ENCODE assay signal across 10 cellular contexts in the genomic region with DNA sequence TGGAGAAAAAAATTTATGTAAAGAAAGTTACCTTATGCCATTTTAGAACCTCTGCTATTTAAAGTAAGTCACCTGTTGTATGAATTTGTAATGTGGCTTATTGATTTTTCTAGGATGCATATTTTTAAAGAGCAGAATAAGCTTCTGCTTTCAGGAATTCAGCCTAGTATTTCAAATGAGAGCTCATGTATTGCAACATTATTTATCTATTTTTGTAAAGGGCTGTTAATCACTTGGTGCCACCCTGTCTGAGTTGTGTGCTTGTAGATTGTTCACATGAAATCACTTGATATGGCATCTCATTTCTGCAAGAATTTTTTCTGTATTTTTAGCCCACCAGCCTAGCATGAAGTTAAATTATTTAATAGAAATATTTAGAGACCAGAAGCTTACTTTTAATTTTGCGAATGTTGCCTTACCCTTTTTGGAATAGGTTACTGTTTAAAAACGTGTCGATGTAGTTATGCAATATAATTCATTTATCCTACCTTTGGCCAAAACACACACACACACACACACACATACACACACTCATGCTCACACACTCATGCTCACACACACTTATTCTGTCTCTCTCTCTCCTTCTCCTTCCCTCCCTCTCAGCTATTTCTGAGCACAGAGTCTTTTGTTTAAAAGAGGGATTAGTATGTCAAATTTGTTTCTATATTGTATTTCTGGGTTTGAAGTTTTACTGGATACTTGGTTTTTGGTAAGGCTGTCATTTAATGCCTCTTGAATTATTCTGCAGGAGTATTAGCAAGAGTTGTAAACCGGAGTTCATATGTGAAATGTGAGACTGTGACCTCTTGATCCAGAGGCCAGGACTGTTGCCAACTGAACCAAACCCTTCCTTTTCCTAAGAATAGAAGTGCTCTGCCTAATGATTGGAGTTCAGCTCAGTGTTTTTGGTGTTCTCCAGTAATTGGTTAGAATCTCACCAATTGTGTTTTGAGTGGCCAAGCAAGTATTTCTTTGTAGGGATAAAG. TPM values are rescaled to one million over a fixed set of nuclear protein-coding genes. Genes with fewer than 3 reads are reported as not detected.
DNase-seq lines count a peak whose midpoint lies in the region; ATAC-seq and TF ChIP-seq lines count a peak whose summit lies in the region.
"Had no signal": no experiment of that assay in that cellular context is flagged by ENCODE, and none has a peak within 500 bp of the region (broad histone marks: within the 10 kb centered on the region; RNA-seq: fewer than 3 reads in every experiment).

No MANE protein-coding gene starts in this region.

- ATAC-seq in SK-N-SH treated with all-trans-retinoic acid at 6 μM for 48 hours (peak; percentile 46), left cardiac atrium (peak; percentile 71 to 79)

- no peaks in the 10 kb centered on the region for H3K27me3 ChIP-seq in GM23248 (replicated peaks; ENCODE audit: insufficient read depth)
- no peaks in the 10 kb centered on the region for H3K27me3 ChIP-seq in sigmoid colon
- H3K27me3 ChIP-seq: Peyer's patch had no signal

- peaks cover 63% of the 10 kb centered on the region for H3F3A ChIP-seq in GM23248 (ENCODE audit: insufficient read depth)

- no peaks in the 10 kb centered on the region for H3K9me3 ChIP-seq in GM23248 (ENCODE audit: low read depth)
- H3K9me3 ChIP-seq in sigmoid colon = no peaks in the 10 kb centered on the region
- H3K9me3 ChIP-seq: Peyer's patch had no signal

- H3K4me3 ChIP-seq in GM23248 (peak overlapping the region; percentile 13), sigmoid colon (no peak overlapping the region)
- H3K4me3 ChIP-seq: Peyer's patch had no signal

- peak; percentile 70 for DNase-seq in GM23248
- DNase-seq in left cardiac atrium = peak; percentile 62
- no peak for DNase-seq in sigmoid colon
- DNase-seq in NCI-H1092 treated with DMSO at 0.1 percent for 48 hours (lab: John Stamatoyannopoulos, UW) = no peak
- no peak for DNase-seq in KG1 (lab: John Stamatoyannopoulos, UW)
- no peak for DNase-seq in stimulated activated CD8-positive, alpha-beta memory T cell treated with anti-CD3 and anti-CD28 coated beads, Interleukin-4, amount 100 ng/mL, for 48 hours
- no peak for DNase-seq in NCI-H1436 treated with DMSO at 0.1 percent for 48 hours (lab: John Stamatoyannopoulos, UW)
- DNase-seq: activated CD4-positive, alpha-beta memory T cell treated with anti-CD3 and anti-CD28 coated beads, Interleukin-2, amount 10 ng/mL, durations not matched to agents 7 days and 5 days had no signal

- peaks cover 100% of the 10 kb centered on the region for H3K79me2 ChIP-seq in GM23248 (ENCODE audit: insufficient read depth)

- peak overlapping the region; percentile 55 for H3K4me2 ChIP-seq in GM23248 (ENCODE audit: unreplicated experiment)

- no peak overlapping the region for H2AFZ ChIP-seq in GM23248

- no peaks in the 10 kb centered on the region for H3K9me2 ChIP-seq in GM23248 (ENCODE audit: insufficient read depth)

- H3K9ac ChIP-seq in GM23248 = peak overlapping the region; percentile 55

- H3K27ac ChIP-seq in GM23248 (peak overlapping the region; percentile 76), sigmoid colon (peak overlapping the region in 3 of 4 donors; percentile 19 to 59 (median 27))
- H3K27ac ChIP-seq: Peyer's patch had no signal

- no peaks in the 10 kb centered on the region; the same call in 1 of the 2 replicates for H4K20me1 ChIP-seq in GM23248 (ENCODE audit: insufficient read depth)

- no peak for TF ChIP-seq POLR2A in sigmoid colon (IDR thresholded peaks at IDR 0.05)

- intact Hi-C loops in left cardiac atrium (cut with DNase I) (no loop called here), sigmoid colon (cut with DNase I) (no loop called here)

- 4 to 6% methylated on average over 4 of the region's 4 CpGs for WGBS in GM23248 (ENCODE audit: low coverage in 1 of 2, low lambda C conversion rate in 2 of 2, missing lambda C conversion rate in 2 of 2), 2 experiments
- WGBS in sigmoid colon, 2 donors = 15 to 46% methylated on average over 4 of the region's 4 CpGs

- in situ Hi-C loops in GM23248 (cut with MboI) = no loop called here

- TF ChIP-seq CTCF in sigmoid colon (IDR thresholded peaks at IDR 0.05) = no peak

- H3K4me1 ChIP-seq in GM23248 (ENCODE audit: insufficient read depth) = peaks cover 71% of the 10 kb centered on the region
- peaks cover 0 to 74% (median 48%) of the 10 kb centered on the region in 4 donors for H3K4me1 ChIP-seq in sigmoid colon

- H3K36me3 ChIP-seq in GM23248 (ENCODE audit: low read depth) (no peaks in the 10 kb centered on the region), sigmoid colon (no peaks in the 10 kb centered on the region)
- H3K36me3 ChIP-seq: Peyer's patch had no signal

- no peak for TF ChIP-seq EP300 in sigmoid colon (IDR thresholded peaks at IDR 0.05)

TF ChIP-seq in SK-N-SH treated with all-trans-retinoic acid at 6 μM for 48 hours, 23 proteins besides CTCF, POLR2A, EP300 and RAD21 (continues in another document):
- no peak for TF ChIP-seq SNAI2 (CRISPR knock-in tag; IDR thresholded peaks at IDR 0.05)
- TF ChIP-seq, protein P1, sequence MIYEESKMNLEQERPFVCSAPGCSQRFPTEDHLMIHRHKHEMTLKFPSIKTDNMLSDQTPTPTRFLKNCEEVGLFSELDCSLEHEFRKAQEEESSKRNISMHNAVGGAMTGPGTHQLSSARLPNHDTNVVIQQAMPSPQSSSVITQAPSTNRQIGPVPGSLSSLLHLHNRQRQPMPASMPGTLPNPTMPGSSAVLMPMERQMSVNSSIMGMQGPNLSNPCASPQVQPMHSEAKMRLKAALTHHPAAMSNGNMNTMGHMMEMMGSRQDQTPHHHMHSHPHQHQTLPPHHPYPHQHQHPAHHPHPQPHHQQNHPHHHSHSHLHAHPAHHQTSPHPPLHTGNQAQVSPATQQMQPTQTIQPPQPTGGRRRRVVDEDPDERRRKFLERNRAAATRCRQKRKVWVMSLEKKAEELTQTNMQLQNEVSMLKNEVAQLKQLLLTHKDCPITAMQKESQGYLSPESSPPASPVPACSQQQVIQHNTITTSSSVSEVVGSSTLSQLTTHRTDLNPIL (CRISPR knock-in tag; IDR thresholded peaks at IDR 0.05; ENCODE audit: low read depth) = no peak
- no peak for TF ChIP-seq CSDC2 (CRISPR knock-in tag; IDR thresholded peaks at IDR 0.05)
- TF ChIP-seq, protein P2, sequence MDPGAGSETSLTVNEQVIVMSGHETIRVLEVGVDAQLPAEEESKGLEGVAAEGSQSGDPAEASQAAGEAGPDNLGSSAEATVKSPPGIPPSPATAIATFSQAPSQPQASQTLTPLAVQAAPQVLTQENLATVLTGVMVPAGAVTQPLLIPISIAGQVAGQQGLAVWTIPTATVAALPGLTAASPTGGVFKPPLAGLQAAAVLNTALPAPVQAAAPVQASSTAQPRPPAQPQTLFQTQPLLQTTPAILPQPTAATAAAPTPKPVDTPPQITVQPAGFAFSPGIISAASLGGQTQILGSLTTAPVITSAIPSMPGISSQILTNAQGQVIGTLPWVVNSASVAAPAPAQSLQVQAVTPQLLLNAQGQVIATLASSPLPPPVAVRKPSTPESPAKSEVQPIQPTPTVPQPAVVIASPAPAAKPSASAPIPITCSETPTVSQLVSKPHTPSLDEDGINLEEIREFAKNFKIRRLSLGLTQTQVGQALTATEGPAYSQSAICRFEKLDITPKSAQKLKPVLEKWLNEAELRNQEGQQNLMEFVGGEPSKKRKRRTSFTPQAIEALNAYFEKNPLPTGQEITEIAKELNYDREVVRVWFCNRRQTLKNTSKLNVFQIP (CRISPR knock-in tag; IDR thresholded peaks at IDR 0.05; ENCODE audit: borderline replicate concordance, low read depth) = no peak
- TF ChIP-seq ESRRG (CRISPR knock-in tag; IDR thresholded peaks at IDR 0.05) = no peak
- TF ChIP-seq ISL1 (CRISPR knock-in tag; IDR thresholded peaks at IDR 0.05) = no peak
- no peak for TF ChIP-seq ARNTL (CRISPR knock-in tag; IDR thresholded peaks at IDR 0.05; ENCODE audit: borderline replicate concordance, low read depth)
- TF ChIP-seq, protein P3, sequence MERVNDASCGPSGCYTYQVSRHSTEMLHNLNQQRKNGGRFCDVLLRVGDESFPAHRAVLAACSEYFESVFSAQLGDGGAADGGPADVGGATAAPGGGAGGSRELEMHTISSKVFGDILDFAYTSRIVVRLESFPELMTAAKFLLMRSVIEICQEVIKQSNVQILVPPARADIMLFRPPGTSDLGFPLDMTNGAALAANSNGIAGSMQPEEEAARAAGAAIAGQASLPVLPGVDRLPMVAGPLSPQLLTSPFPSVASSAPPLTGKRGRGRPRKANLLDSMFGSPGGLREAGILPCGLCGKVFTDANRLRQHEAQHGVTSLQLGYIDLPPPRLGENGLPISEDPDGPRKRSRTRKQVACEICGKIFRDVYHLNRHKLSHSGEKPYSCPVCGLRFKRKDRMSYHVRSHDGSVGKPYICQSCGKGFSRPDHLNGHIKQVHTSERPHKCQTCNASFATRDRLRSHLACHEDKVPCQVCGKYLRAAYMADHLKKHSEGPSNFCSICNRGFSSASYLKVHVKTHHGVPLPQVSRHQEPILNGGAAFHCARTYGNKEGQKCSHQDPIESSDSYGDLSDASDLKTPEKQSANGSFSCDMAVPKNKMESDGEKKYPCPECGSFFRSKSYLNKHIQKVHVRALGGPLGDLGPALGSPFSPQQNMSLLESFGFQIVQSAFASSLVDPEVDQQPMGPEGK (CRISPR knock-in tag; IDR thresholded peaks at IDR 0.05; ENCODE audit: borderline replicate concordance) = no peak
- TF ChIP-seq OSR1 (CRISPR knock-in tag; IDR thresholded peaks at IDR 0.05) = no peak
- TF ChIP-seq TOX (CRISPR knock-in tag; IDR thresholded peaks at IDR 0.05; ENCODE audit: borderline replicate concordance) = no peak
- TF ChIP-seq ZC3H10 (CRISPR knock-in tag; IDR thresholded peaks at IDR 0.05) = no peak
- no peak for TF ChIP-seq RARB (CRISPR knock-in tag; IDR thresholded peaks at IDR 0.05)
- TF ChIP-seq, protein P4, sequence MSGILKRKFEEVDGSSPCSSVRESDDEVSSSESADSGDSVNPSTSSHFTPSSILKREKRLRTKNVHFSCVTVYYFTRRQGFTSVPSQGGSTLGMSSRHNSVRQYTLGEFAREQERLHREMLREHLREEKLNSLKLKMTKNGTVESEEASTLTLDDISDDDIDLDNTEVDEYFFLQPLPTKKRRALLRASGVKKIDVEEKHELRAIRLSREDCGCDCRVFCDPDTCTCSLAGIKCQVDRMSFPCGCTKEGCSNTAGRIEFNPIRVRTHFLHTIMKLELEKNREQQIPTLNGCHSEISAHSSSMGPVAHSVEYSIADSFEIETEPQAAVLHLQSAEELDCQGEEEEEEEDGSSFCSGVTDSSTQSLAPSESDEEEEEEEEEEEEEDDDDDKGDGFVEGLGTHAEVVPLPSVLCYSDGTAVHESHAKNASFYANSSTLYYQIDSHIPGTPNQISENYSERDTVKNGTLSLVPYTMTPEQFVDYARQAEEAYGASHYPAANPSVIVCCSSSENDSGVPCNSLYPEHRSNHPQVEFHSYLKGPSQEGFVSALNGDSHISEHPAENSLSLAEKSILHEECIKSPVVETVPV (CRISPR knock-in tag; IDR thresholded peaks at IDR 0.05) = no peak
- TF ChIP-seq ZNF70 (CRISPR knock-in tag; IDR thresholded peaks at IDR 0.05) = no peak
- TF ChIP-seq ZFP3 (CRISPR knock-in tag; IDR thresholded peaks at IDR 0.05) = no peak

RNA-seq across cellular contexts. Expression of a gene that starts 34.4 kb away (rescaled TPM):
- total RNA-seq in GM23248 (2014; rRNA removed; shearing (Covaris generic)) = 118 and 136 TPM in 2 replicates
- 11.0 and 11.9 TPM in 2 replicates for polyA plus RNA-seq in GM23248 (2016; fragmentation: Nextera tagmentation; extraction: Ambion mirVana)
- 10 to 100 TPM; 59.1 to 67.5 TPM for total RNA-seq in left cardiac atrium
- 100 to 1,000 TPM; 159 to 239 (median 186) TPM for total RNA-seq in sigmoid colon
- polyA plus RNA-seq in sigmoid colon = 10 to 100 TPM; 12.0 to 21.1 (median 13.9) TPM

Comparison
In these comparisons a context has a peak if more than half of its experiments do, and no peak if none do; other contexts are left out.
1. DNase-seq: peak in GM23248 (single experiment) and left cardiac atrium (single experiment); none in sigmoid colon (single experiment), NCI-H1092 treated with DMSO at 0.1 percent for 48 hours (single experiment), KG1 (single experiment), stimulated activated CD8-positive, alpha-beta memory T cell treated with anti-CD3 and anti-CD28 coated beads, Interleukin-4, amount 100 ng/mL, for 48 hours (single experiment) and NCI-H1436 treated with DMSO at 0.1 percent for 48 hours (single experiment).